8 cellular contexts compared by ENCODE assay signal in genomic region chr17:42519546-42520444, GRCh38. TPM values are rescaled to one million over a fixed set of nuclear protein-coding genes. Genes with fewer than 3 reads are reported as not detected.
DNase-seq lines count a peak whose midpoint lies in the region; ATAC-seq, FAIRE-seq and TF ChIP-seq lines count a peak whose summit lies in the region.

No MANE protein-coding gene starts in this region.

- H3K4me1 ChIP-seq in breast epithelium, result peaks cover 40 to 52% of the 10 kb centered on the region in 2 donors
- H3K4me1 ChIP-seq in skeletal muscle satellite cell (ENCODE audit: control insufficient read depth, insufficient read depth, low read length), result peaks cover 58% of the 10 kb centered on the region

- H3K27ac Mint-ChIP-seq in activated CD8-positive, alpha-beta T cell treated with anti-CD3 and anti-CD28 coated beads, Interleukin-2, amount 10 ng/mL, durations not matched to agents 7 days and 5 days, result no peak overlapping the region

- H3K9ac ChIP-seq in skeletal muscle satellite cell (ENCODE audit: low read depth, low read length), result peak overlapping the region; percentile 82

- DNase-seq in HTR-8/SVneo (ENCODE audit: insufficient read length, low spot score), result peak; percentile 95
- peak; percentile 83 to 95 for DNase-seq in breast epithelium (ENCODE audit: low spot score in 2 of 2)
- DNase-seq in iPS-NIHi11 (ENCODE audit: low spot score), result peak; percentile 80
- no peak for DNase-seq in DMS114 treated with DMSO at 0.1 percent for 48 hours (lab: John Stamatoyannopoulos, UW; ENCODE audit: unreplicated experiment)
- no peak for DNase-seq in activated CD8-positive, alpha-beta T cell treated with anti-CD3 and anti-CD28 coated beads, Interleukin-2, amount 10 ng/mL, durations not matched to agents 7 days and 5 days
- no peak for DNase-seq in SHP77 (lab: John Stamatoyannopoulos, UW)
- DNase-seq in activated naive CD4-positive, alpha-beta T cell (lab: John Stamatoyannopoulos, UW), result no peak

- H3K4me3 ChIP-seq in breast epithelium, result peak overlapping the region in 2 of 3 donors; percentile 8 to 47
- peak overlapping the region; percentile 21 for H3K4me3 ChIP-seq in skeletal muscle satellite cell (ENCODE audit: low read length)

- H3K4me2 ChIP-seq in skeletal muscle satellite cell (ENCODE audit: low read length), result peak overlapping the region; percentile 72

- peak overlapping the region; percentile 96 to 99 for H3K27ac ChIP-seq in breast epithelium

- H3K36me3 Mint-ChIP-seq in activated CD8-positive, alpha-beta T cell treated with anti-CD3 and anti-CD28 coated beads, Interleukin-2, amount 10 ng/mL, durations not matched to agents 7 days and 5 days (ENCODE audit: low read depth), result no peaks in the 10 kb centered on the region

- intact Hi-C loops in breast epithelium (cut with DNase I; ENCODE audit: low total_unique reads), result no loop called here

- H3K9me3 ChIP-seq in breast epithelium (no peaks in the 10 kb centered on the region), skeletal muscle satellite cell (replicated peaks; ENCODE audit: low read length) (no peaks in the 10 kb centered on the region)

- TF ChIP-seq CTCF in breast epithelium (IDR thresholded peaks at IDR 0.05), result no peak

- POLR2A ChIA-PET in activated CD8-positive, alpha-beta T cell treated with anti-CD3 and anti-CD28 coated beads, Interleukin-2, amount 10 ng/mL, durations not matched to agents 7 days and 5 days (lab: Charles Lee), result interaction anchor here (1.4 kb wide), 1 partner anchor 48 kb away, joined by 3 read pairs; no protein-coding TSS in a partner anchor

- no peak for TF ChIP-seq POLR2A in breast epithelium (IDR thresholded peaks at IDR 0.05)

- peak; percentile 76 for FAIRE-seq in HTR-8/SVneo (lab: Jason Lieb, UNC)

- no peak for ATAC-seq in activated CD8-positive, alpha-beta T cell treated with anti-CD3 and anti-CD28 coated beads, Interleukin-2, amount 10 ng/mL, durations not matched to agents 7 days and 5 days

- CTCF ChIA-PET in activated CD8-positive, alpha-beta T cell treated with anti-CD3 and anti-CD28 coated beads, Interleukin-2, amount 10 ng/mL, durations not matched to agents 7 days and 5 days (lab: Charles Lee), result interaction anchor here (0.6 to 4.3 kb wide), 27 partner anchors 7 to 297 kb away, joined by 3 to 35 read pairs (median 5); partner anchors contain the start of genes NAGLU and PSMC3IP

- H3K4me3 Mint-ChIP-seq in activated CD8-positive, alpha-beta T cell treated with anti-CD3 and anti-CD28 coated beads, Interleukin-2, amount 10 ng/mL, durations not matched to agents 7 days and 5 days, result no peak overlapping the region

- no peaks in the 10 kb centered on the region for H3K27me3 ChIP-seq in breast epithelium
- no peaks in the 10 kb centered on the region for H3K27me3 ChIP-seq in skeletal muscle satellite cell (ENCODE audit: control insufficient read depth, insufficient read depth, low read length)

- H3K36me3 ChIP-seq in breast epithelium (no peaks in the 10 kb centered on the region), skeletal muscle satellite cell (ENCODE audit: insufficient read depth, low read length) (peaks cover 8% of the 10 kb centered on the region)

- H3K27me3 Mint-ChIP-seq in activated CD8-positive, alpha-beta T cell treated with anti-CD3 and anti-CD28 coated beads, Interleukin-2, amount 10 ng/mL, durations not matched to agents 7 days and 5 days (ENCODE audit: low read depth), result peaks cover 8% of the 10 kb centered on the region

- H3K4me1 Mint-ChIP-seq in activated CD8-positive, alpha-beta T cell treated with anti-CD3 and anti-CD28 coated beads, Interleukin-2, amount 10 ng/mL, durations not matched to agents 7 days and 5 days (ENCODE audit: low read depth), result peaks cover 7% of the 10 kb centered on the region

- H3K9me3 Mint-ChIP-seq in activated CD8-positive, alpha-beta T cell treated with anti-CD3 and anti-CD28 coated beads, Interleukin-2, amount 10 ng/mL, durations not matched to agents 7 days and 5 days (ENCODE audit: insufficient read depth), result no peaks in the 10 kb centered on the region

RNA-seq across cellular contexts. Expression of gene NAGLU, which starts 16.2 kb away (rescaled TPM):
- 100 to 1,000 TPM in 1 of 3 donors, 10 to 100 TPM in 2; 42.9 to 101 (median 48.4) TPM for total RNA-seq in breast epithelium
- 23.8 and 26.9 TPM in 2 replicates for total RNA-seq in skeletal muscle satellite cell (2012; rRNA removed)
- total RNA-seq in activated CD8-positive, alpha-beta T cell treated with anti-CD3 and anti-CD28 coated beads, Interleukin-2, amount 10 ng/mL, durations not matched to agents 7 days and 5 days, result 10 to 100 TPM; 19.3 to 20.5 TPM

RNA-seq across cellular contexts. Expression of gene HSD17B1, which starts 32.9 kb away (rescaled TPM):
- total RNA-seq in breast epithelium, result 1 to 10 TPM; 1.2 to 5.6 (median 1.8) TPM
- total RNA-seq in skeletal muscle satellite cell (2012; rRNA removed), result 5.8 and 6.1 TPM in 2 replicates
- total RNA-seq in activated CD8-positive, alpha-beta T cell treated with anti-CD3 and anti-CD28 coated beads, Interleukin-2, amount 10 ng/mL, durations not matched to agents 7 days and 5 days, result under 1 TPM; 0.53 to 0.60 TPM

RNA-seq across cellular contexts. Expression of gene COASY, which starts 42.2 kb away (rescaled TPM):
- 10 to 100 TPM; 21.4 to 48.1 (median 26.9) TPM for total RNA-seq in breast epithelium
- total RNA-seq in skeletal muscle satellite cell (2012; rRNA removed), result 20.1 and 20.5 TPM in 2 replicates
- 10 to 100 TPM; 54.8 to 62.1 TPM for total RNA-seq in activated CD8-positive, alpha-beta T cell treated with anti-CD3 and anti-CD28 coated beads, Interleukin-2, amount 10 ng/mL, durations not matched to agents 7 days and 5 days

RNA-seq across cellular contexts. Expression of gene MLX, which starts 47.1 kb away (rescaled TPM):
- 10 to 100 TPM; 27.2 to 49.8 (median 39.4) TPM for total RNA-seq in breast epithelium
- 38.8 and 46.1 TPM in 2 replicates for total RNA-seq in skeletal muscle satellite cell (2012; rRNA removed)
- 10 to 100 TPM; 65.8 to 65.9 TPM for total RNA-seq in activated CD8-positive, alpha-beta T cell treated with anti-CD3 and anti-CD28 coated beads, Interleukin-2, amount 10 ng/mL, durations not matched to agents 7 days and 5 days

RNA-seq across cellular contexts. Expression of gene PSMC3IP, which starts 57.7 kb away (rescaled TPM):
- 1 to 10 TPM; 3.3 to 4.2 (median 3.5) TPM for total RNA-seq in breast epithelium
- 5.1 and 7.6 TPM in 2 replicates for total RNA-seq in skeletal muscle satellite cell (2012; rRNA removed)
- total RNA-seq in activated CD8-positive, alpha-beta T cell treated with anti-CD3 and anti-CD28 coated beads, Interleukin-2, amount 10 ng/mL, durations not matched to agents 7 days and 5 days, result 10 to 100 TPM; 19.2 to 21.8 TPM

Comparison
In these comparisons a context has a peak if more than half of its experiments do, and no peak if none do; other contexts are left out.
1. DNase-seq: peak in HTR-8/SVneo (single experiment), breast epithelium (2 of 2) and iPS-NIHi11 (single experiment); none in DMS114 treated with DMSO at 0.1 percent for 48 hours (single experiment), activated CD8-positive, alpha-beta T cell treated with anti-CD3 and anti-CD28 coated beads, Interleukin-2, amount 10 ng/mL, durations not matched to agents 7 days and 5 days (single experiment), SHP77 (0 of 2) and activated naive CD4-positive, alpha-beta T cell (0 of 4).